Comparison of ENCODE assay signal across 7 cellular contexts in genomic region chrX:1657367-1658082, GRCh38. TPM values are rescaled to one million over a fixed set of nuclear protein-coding genes. Genes with fewer than 3 reads are reported as not detected.
DNase-seq lines count a peak whose midpoint lies in the region; ATAC-seq, FAIRE-seq and TF ChIP-seq lines count a peak whose summit lies in the region.

No MANE protein-coding gene starts in this region.

- H3K79me1 ChIP-seq in H9 (ENCODE audit: insufficient read depth, low read depth, low read length, poor library complexity, severe bottlenecking): no peaks in the 10 kb centered on the region

- no peak overlapping the region for H2BK120ac ChIP-seq in H9 (ENCODE audit: low read depth, low read length, poor library complexity, severe bottlenecking)

- H3K27ac ChIP-seq in H9 (ENCODE audit: insufficient read length, low read depth, low read length): no peak overlapping the region

- FAIRE-seq in GM18507 (lab: Jason Lieb, UNC): peak; percentile 88

- H3K4ac ChIP-seq in H9 (ENCODE audit: low read depth, low read length): no peak overlapping the region

- H3K4me1 Mint-ChIP-seq in H9: peaks cover 15 to 25% of the 10 kb centered on the region in 2 experiments
- peaks cover 6% of the 10 kb centered on the region for H3K4me1 Mint-ChIP-seq in endothelial cell (ENCODE audit: unreplicated experiment)

- peaks cover 2 to 17% of the 10 kb centered on the region in 2 experiments; a peak in 4 of 5 replicates for H3K9me3 Mint-ChIP-seq in H9
- H3K9me3 Mint-ChIP-seq in endothelial cell (ENCODE audit: unreplicated experiment): peaks cover 11% of the 10 kb centered on the region

- H3K56ac ChIP-seq in H9 (ENCODE audit: insufficient read length, low read depth, low read length): no peak overlapping the region

- no CpG with 5 or more reads among the region's 13 CpGs for WGBS in H9 (ENCODE audit: extremely low coverage, insufficient read length, low lambda C conversion rate)

- no peak overlapping the region for H3K18ac ChIP-seq in H9 (ENCODE audit: insufficient read length, low read depth, low read length)

- H3K27ac Mint-ChIP-seq in H9 (peak overlapping the region in 2 of 3 experiments; percentile 55 to 87; a peak in 3 of 7 replicates), endothelial cell (ENCODE audit: unreplicated experiment) (peak overlapping the region; percentile 83)

- H2BK5ac ChIP-seq in H9 (ENCODE audit: insufficient read length, low read length): no peak overlapping the region

- H3T11ph ChIP-seq in H9 (ENCODE audit: low read length): no peak overlapping the region

- no peak overlapping the region for H3K23ac ChIP-seq in H9 (ENCODE audit: insufficient read length, low read depth, low read length)

- peaks cover 2% of the 10 kb centered on the region for H3K23me2 ChIP-seq in H9 (ENCODE audit: insufficient read length, low read depth, low read length, poor library complexity, severe bottlenecking)

- H4K8ac ChIP-seq in H9 (replicated peaks; ENCODE audit: insufficient read length, low read depth, low read length): no peak overlapping the region

- H3K79me2 ChIP-seq in H9 (ENCODE audit: insufficient read depth, low read length): no peaks in the 10 kb centered on the region

- H3K4me3 Mint-ChIP-seq in H9: no peak overlapping the region; a peak in 1 of 5 replicates
- H3K4me3 Mint-ChIP-seq in endothelial cell (ENCODE audit: unreplicated experiment): peak overlapping the region; percentile 78

- H3K9me3 ChIP-seq in H9 (ENCODE audit: control insufficient read depth, low read depth, low read length): no peaks in the 10 kb centered on the region

- H2AK5ac ChIP-seq in H9 (ENCODE audit: insufficient read length, low read length): no peak overlapping the region

- no peak overlapping the region for H2BK20ac ChIP-seq in H9 (ENCODE audit: low read depth, low read length, poor library complexity, severe bottlenecking)

- H4K5ac ChIP-seq in H9 (ENCODE audit: insufficient read length, low read depth, low read length): no peak overlapping the region

- no peak overlapping the region for H3K4me2 ChIP-seq in H9 (ENCODE audit: insufficient read depth, insufficient read length, low read length)

- no peak overlapping the region for H3K9ac ChIP-seq in H9 (ENCODE audit: extremely low read depth, insufficient read length, low read length)

- H3K27me3 ChIP-seq in H9 (ENCODE audit: insufficient read depth, low read length): no peaks in the 10 kb centered on the region

- H2BK15ac ChIP-seq in H9 (ENCODE audit: low read depth, low read length): no peak overlapping the region

- no peaks in the 10 kb centered on the region for H4K20me1 ChIP-seq in H9 (ENCODE audit: control insufficient read depth, insufficient read depth, insufficient read length)

- H3K36me3 Mint-ChIP-seq in H9 (ENCODE audit: insufficient read depth in 1 of 3, low read depth in 3 of 3) (peaks cover 0 to 15% (median under 1%) of the 10 kb centered on the region in 3 experiments; a peak in 4 of 7 replicates), endothelial cell (ENCODE audit: low read depth, unreplicated experiment) (peaks cover 14% of the 10 kb centered on the region)

- H2AFZ ChIP-seq in H9 (ENCODE audit: low read length): no peak overlapping the region

- H3K27me3 Mint-ChIP-seq in H9 (ENCODE audit: low read depth) (no peaks in the 10 kb centered on the region), endothelial cell (ENCODE audit: unreplicated experiment) (peaks cover 6% of the 10 kb centered on the region)

- no peak for TF ChIP-seq CTCF in H9 (conservative IDR thresholded peaks at IDR 0.05)
- no peak for TF ChIP-seq CTCF in endothelial cell (IDR thresholded peaks at IDR 0.05; ENCODE audit: unreplicated experiment)

- ATAC-seq in HG02970 (IDR thresholded peaks at IDR 0.05; ENCODE audit: low FRiP score, unreplicated experiment): no peak

- DNase-seq in GM18507 (ENCODE audit: extremely low spot score, insufficient read length, low read depth) (no peak), H9 (no peak), NCI-H1436 treated with DMSO at 0.1 percent for 48 hours (lab: John Stamatoyannopoulos, UW) (peak; percentile 87), endothelial cell (ENCODE audit: low spot score) (no peak), renal cortical epithelial cell (ENCODE audit: low read depth) (peak; percentile 11)
- DNase-seq in activated CD4-positive, alpha-beta T cell treated with anti-CD3 and anti-CD28 coated beads for 4 hours: peak; percentile 22 to 35

- H4K91ac ChIP-seq in H9 (ENCODE audit: insufficient read length, low read depth, low read length): no peak overlapping the region

- H2BK12ac ChIP-seq in H9 (ENCODE audit: insufficient read length, low read depth, low read length): no peak overlapping the region

- H3K14ac ChIP-seq in H9 (ENCODE audit: insufficient read depth, low read length): peak overlapping the region; percentile 17; the same call in 1 of the 2 replicates

- peaks cover under 1% of the 10 kb centered on the region; the same call in 1 of the 2 replicates for H3K4me1 ChIP-seq in H9 (ENCODE audit: insufficient read depth, low read length)

RNA-seq across cellular contexts. Expression of gene ASMT, which starts 42.7 kb away (rescaled TPM):
- total RNA-seq in H9 (2021) (1.0 and 1.4 TPM in 2 replicates), endothelial cell (ENCODE audit: unreplicated experiment) (0.31 TPM), renal cortical epithelial cell (not detected in 2 replicates)

Comparison
In these comparisons a context has a peak if more than half of its experiments do, and no peak if none do; other contexts are left out.
1. DNase-seq: peak in NCI-H1436 treated with DMSO at 0.1 percent for 48 hours (single experiment), activated CD4-positive, alpha-beta T cell treated with anti-CD3 and anti-CD28 coated beads for 4 hours (2 of 2) and renal cortical epithelial cell (single experiment); none in GM18507 (single experiment), H9 (single experiment) and endothelial cell (single experiment).